15 cellular contexts compared by ENCODE assay signal in the genomic region with DNA sequence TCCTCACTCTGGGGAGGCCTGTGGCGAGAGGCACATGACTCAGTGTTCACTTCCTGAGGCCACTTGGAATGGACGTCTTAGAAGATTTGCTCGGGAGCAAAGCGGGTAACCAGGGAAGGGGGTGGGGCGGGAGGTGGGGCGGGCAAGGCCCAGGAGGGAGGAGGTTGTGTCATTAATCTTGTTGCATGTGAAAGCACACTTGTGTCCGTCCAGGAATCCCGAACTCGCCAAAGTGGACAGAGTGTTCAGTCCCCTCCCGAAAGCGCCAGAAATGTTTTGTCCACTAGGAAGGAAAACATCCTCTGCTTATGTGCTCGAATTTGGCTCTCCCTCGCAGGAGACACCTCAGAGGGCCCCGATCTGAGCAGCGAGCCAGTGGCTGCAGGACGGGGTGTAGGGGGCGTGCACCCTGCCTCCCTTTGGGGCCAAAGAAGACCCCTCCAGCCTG.
DNase-seq lines count a peak whose midpoint lies in the region; ATAC-seq, FAIRE-seq and TF ChIP-seq lines count a peak whose summit lies in the region.
"Had no signal": no experiment of that assay in that cellular context is flagged by ENCODE, and none has a peak within 500 bp of the region (broad histone marks: within the 10 kb centered on the region; RNA-seq: fewer than 3 reads in every experiment).

No MANE protein-coding gene starts in this region.

- peaks cover 7% of the 10 kb centered on the region for H3K27me3 Mint-ChIP-seq in neural progenitor cell (ENCODE audit: insufficient read depth, low read depth)
- H3K27me3 Mint-ChIP-seq: CD4-positive, alpha-beta T cell had no signal

- WGBS in esophagus squamous epithelium, 2 donors = 48 to 81% methylated on average over 11 to 12 of the region's 17 CpGs
- WGBS in lung, 2 donors = 44 to 75% methylated on average over 17 of the region's 17 CpGs

- H3K4me1 ChIP-seq in esophagus squamous epithelium = peaks cover 22 to 72% (median 47%) of the 10 kb centered on the region in 3 donors
- peaks cover 0 to 29% of the 10 kb centered on the region in 2 donors for H3K4me1 ChIP-seq in lung (ENCODE audit: control insufficient read depth in 2 of 2, insufficient read depth in 2 of 2, low read length in 2 of 2)
- H3K4me1 ChIP-seq in stomach smooth muscle (ENCODE audit: control insufficient read depth, insufficient read depth, low read length) = peaks cover 55% of the 10 kb centered on the region
- H3K4me1 ChIP-seq in neural progenitor cell = peaks cover 6% of the 10 kb centered on the region

- H3K9ac ChIP-seq in stomach smooth muscle (ENCODE audit: low read length in 2 of 2) (peak overlapping the region; percentile 58 to 63), neural progenitor cell (no peak overlapping the region)

- H3K27ac Mint-ChIP-seq in neural progenitor cell = no peak overlapping the region
- H3K27ac Mint-ChIP-seq: CD4-positive, alpha-beta T cell had no signal

- H3K9me3 ChIP-seq in esophagus squamous epithelium = no peaks in the 10 kb centered on the region
- no peaks in the 10 kb centered on the region for H3K9me3 ChIP-seq in lung (ENCODE audit: control insufficient read depth in 2 of 2, insufficient read depth in 1 of 2, low read length in 1 of 2)
- no peaks in the 10 kb centered on the region for H3K9me3 ChIP-seq in stomach smooth muscle (ENCODE audit: control insufficient read depth in 2 of 2, low read length in 2 of 2)
- H3K9me3 ChIP-seq in neural progenitor cell (ENCODE audit: low read depth) = no peaks in the 10 kb centered on the region

- intact Hi-C loops in esophagus squamous epithelium (cut with DNase I) = loop anchor here (10.0 kb wide), 1 partner anchor 82 kb away; the partner anchor contains the start of gene SPSB1

- no peak overlapping the region for H2AFZ ChIP-seq in neural progenitor cell (replicated peaks)
- H2AFZ ChIP-seq: PC-9 had no signal

- peak in 1 of 4 donors; percentile 26 for TF ChIP-seq POLR2A in esophagus squamous epithelium (IDR thresholded peaks at IDR 0.05)

- H3K27me3 ChIP-seq in esophagus squamous epithelium (no peaks in the 10 kb centered on the region), lung (ENCODE audit: control insufficient read depth, insufficient read depth) (no peaks in the 10 kb centered on the region), stomach smooth muscle (ENCODE audit: control insufficient read depth in 1 of 2, insufficient read depth in 2 of 2, low read length in 2 of 2) (no peaks in the 10 kb centered on the region), neural progenitor cell (no peaks in the 10 kb centered on the region)

- H3K36me3 Mint-ChIP-seq in neural progenitor cell = no peaks in the 10 kb centered on the region

- H3K36me3 ChIP-seq in esophagus squamous epithelium (no peaks in the 10 kb centered on the region), lung (ENCODE audit: control insufficient read depth in 2 of 2, insufficient read depth in 2 of 2, low read length in 2 of 2) (no peaks in the 10 kb centered on the region), stomach smooth muscle (ENCODE audit: control insufficient read depth in 2 of 2, insufficient read depth in 2 of 2, low read length in 2 of 2) (no peaks in the 10 kb centered on the region), neural progenitor cell (no peaks in the 10 kb centered on the region)

- TF ChIP-seq CTCF in esophagus squamous epithelium (IDR thresholded peaks at IDR 0.05) (peak in 1 of 6 experiments; percentile 18), lung (IDR thresholded peaks at IDR 0.05; ENCODE audit: control extremely low read depth, extremely low read depth) (no peak), neural progenitor cell (IDR thresholded peaks at IDR 0.05) (no peak)

- FAIRE-seq in HTR-8/SVneo (lab: Jason Lieb, UNC) = no peak
- FAIRE-seq: GM12878, TTC549 had no signal

- H3K79me2 ChIP-seq in neural progenitor cell (ENCODE audit: low read depth) = no peaks in the 10 kb centered on the region

- H3K9me3 Mint-ChIP-seq in neural progenitor cell = no peaks in the 10 kb centered on the region
- H3K9me3 Mint-ChIP-seq: CD4-positive, alpha-beta T cell had no signal

- no peaks in the 10 kb centered on the region for H3F3A ChIP-seq in neural progenitor cell (ENCODE audit: low read depth)

- peak overlapping the region in 1 of 4 donors; percentile 26 for H3K4me3 ChIP-seq in esophagus squamous epithelium
- H3K4me3 ChIP-seq in lung = no peak overlapping the region
- H3K4me3 ChIP-seq in stomach smooth muscle (ENCODE audit: low read length in 2 of 2) = peak overlapping the region in 1 of 2 donors; percentile 47
- H3K4me3 ChIP-seq in neural progenitor cell = no peak overlapping the region
- H3K4me3 ChIP-seq: GM12878, PC-9 had no signal

- DNase-seq in HTR-8/SVneo (ENCODE audit: insufficient read length, low spot score) = peak; percentile 36
- DNase-seq in esophagus squamous epithelium (lab: John Stamatoyannopoulos, UW) = no peak
- DNase-seq in lung (ENCODE audit: low spot score) = no peak
- no peak for DNase-seq in neural progenitor cell (ENCODE audit: low spot score)
- no peak for DNase-seq in GDM1 (lab: John Stamatoyannopoulos, UW)
- no peak for DNase-seq in UCSD-AML1 (lab: John Stamatoyannopoulos, UW; ENCODE audit: unreplicated experiment)
- DNase-seq: activated T-cell treated with anti-CD3 and anti-CD28 coated beads, Interleukin-2, amount 50 U/mL, for 48 hours; CD4-positive, alpha-beta T cell; hippocampal formation; NCI-H2029 treated with DMSO at 0.1 percent for 48 hours; PC-9 had no signal

- no peak overlapping the region for H3K4me3 Mint-ChIP-seq in neural progenitor cell
- H3K4me3 Mint-ChIP-seq: CD4-positive, alpha-beta T cell had no signal

- ATAC-seq in lung (ENCODE audit: insufficient read depth, low FRiP score) = peak; percentile 9
- ATAC-seq in HG03135 (IDR thresholded peaks at IDR 0.05; ENCODE audit: unreplicated experiment) = no peak
- ATAC-seq: GM12878 had no signal

- no peaks in the 10 kb centered on the region for H4K20me1 ChIP-seq in neural progenitor cell (ENCODE audit: low read depth)

- peaks cover 31% of the 10 kb centered on the region for H3K4me1 Mint-ChIP-seq in neural progenitor cell

- peak overlapping the region; percentile 66 to 94 (median 90) for H3K27ac ChIP-seq in esophagus squamous epithelium
- peak overlapping the region in 1 of 2 donors; percentile 57 for H3K27ac ChIP-seq in lung (ENCODE audit: low read depth in 1 of 2, low read length in 1 of 2)
- peak overlapping the region; percentile 93 for H3K27ac ChIP-seq in stomach smooth muscle (ENCODE audit: low read length)
- H3K27ac ChIP-seq in neural progenitor cell = no peak overlapping the region
- H3K27ac ChIP-seq: PC-9 had no signal

- H3K4me2 ChIP-seq in neural progenitor cell = no peak overlapping the region
- H3K4me2 ChIP-seq: PC-9 had no signal
